Comparison of ENCODE assay signal across 39 cellular contexts in genomic region chr7:93957767-93958166, GRCh38. TPM values are rescaled to one million over a fixed set of nuclear protein-coding genes. Genes with fewer than 3 reads are reported as not detected.
A peak's percentile ranks its signal among the peaks of the same experiment; 100 is the strongest.
DNase-seq lines count a peak whose midpoint lies in the region; ATAC-seq, FAIRE-seq and TF ChIP-seq lines count a peak whose summit lies in the region.
"Had no signal": no experiment of that assay in that cellular context is flagged by ENCODE, and none has a peak within 500 bp of the region (broad histone marks: within the 10 kb centered on the region; RNA-seq: fewer than 3 reads in every experiment).

No MANE protein-coding gene starts in this region.

- SMC1A ChIA-PET in GM12878 (lab: Charles Lee; ENCODE audit: uncharacterized antibody, unreplicated experiment): interaction anchor here (0.9 kb wide), 1 partner anchor 15 kb away, joined by 3 read pairs; no protein-coding TSS in a partner anchor

- H3K4me3 ChIP-seq in GM12878 (no peak overlapping the region), esophagus muscularis mucosa (no peak overlapping the region)
- H3K4me3 ChIP-seq: gastroesophageal sphincter, HAP-1, Peyer's patch, prostate gland, right lobe of liver, tibial artery had no signal

- 0 out of 2 replicates have a peak overlapping the region, but pooled peaks have one; percentile 19 for H3K4me2 ChIP-seq in GM12878 (ENCODE audit: control insufficient read depth, insufficient read depth)

- H4K20me1 ChIP-seq in GM12878 (ENCODE audit: control insufficient read depth, insufficient read depth): no peaks in the 10 kb centered on the region

- POLR2A ChIA-PET in GM12878 (lab: Charles Lee): no interaction called here

- no peak for TF ChIP-seq EP300 in GM12878 (IDR thresholded peaks at IDR 0.05; ENCODE audit: borderline replicate concordance in 1 of 2, control insufficient read depth in 1 of 2, low read depth in 2 of 2, low read length in 2 of 2)
- no peak for TF ChIP-seq EP300 in esophagus muscularis mucosa (IDR thresholded peaks at IDR 0.05)

- no peak overlapping the region for H2AFZ ChIP-seq in GM12878 (ENCODE audit: control insufficient read depth, low read depth, low read length)

- CTCF ChIA-PET in GM12878 (lab: Yijun Ruan, JAX): interaction anchor here (0.7 to 1.4 kb wide), 2 partner anchors 8 to 130 kb away, joined by 3 read pairs; no protein-coding TSS in a partner anchor

- in situ Hi-C loops in GM12878 (cut with MboI): no loop called here

- no peak overlapping the region for H3K9ac ChIP-seq in GM12878 (ENCODE audit: control insufficient read depth, insufficient read depth, low read length)

- H3K4me3 Mint-ChIP-seq in activated T-cell treated with anti-CD3 and anti-CD28 coated beads, Interleukin-2, amount 50 U/mL, for 4 hours: no peak overlapping the region
- H3K4me3 Mint-ChIP-seq: activated CD8-positive, alpha-beta T cell treated with anti-CD3 and anti-CD28 coated beads for 36 hours; activated T-helper 17 cell treated with anti-CD3 and anti-CD28 coated beads, Interleukin-2, amount 50 U/mL, for 72 hours; brain; CD4-positive, alpha-beta memory T cell; naive thymus-derived CD8-positive, alpha-beta T cell had no signal

- no peaks in the 10 kb centered on the region for H3K4me1 Mint-ChIP-seq in activated T-cell treated with anti-CD3 and anti-CD28 coated beads, Interleukin-2, amount 50 U/mL, for 4 hours (ENCODE audit: low read depth)
- H3K4me1 Mint-ChIP-seq: activated T-helper 17 cell treated with anti-CD3 and anti-CD28 coated beads, Interleukin-2, amount 50 U/mL, for 72 hours; CD4-positive, alpha-beta memory T cell had no signal

- FAIRE-seq in GM12878 (lab: Jason Lieb, UNC) (no peak), GM12891 (lab: Jason Lieb, UNC) (no peak)
- FAIRE-seq: D721Med, GM18507, HepG2 had no signal

- intact Hi-C loops in GM12878 (cut with micrococcal nuclease; ENCODE audit: unreplicated experiment): no loop called here
- intact Hi-C loops in esophagus muscularis mucosa (cut with DNase I): no loop called here

- H3K27me3 ChIP-seq in GM12878 (replicated peaks in 1 of 2; ENCODE audit: control insufficient read depth in 2 of 2, insufficient read depth in 2 of 2, low read length in 1 of 2) (no peaks in the 10 kb centered on the region), esophagus muscularis mucosa (no peaks in the 10 kb centered on the region)
- H3K27me3 ChIP-seq: gastroesophageal sphincter, Peyer's patch, right lobe of liver, tibial artery had no signal

- ATAC-seq in GM18909 (IDR thresholded peaks at IDR 0.05; ENCODE audit: poor library complexity, unreplicated experiment) (peak; percentile 32), GM21576 (IDR thresholded peaks at IDR 0.05; ENCODE audit: unreplicated experiment) (peak; percentile 55), HG03025 (IDR thresholded peaks at IDR 0.05; ENCODE audit: low FRiP score, unreplicated experiment) (peak; percentile 85), GM12878 (peak; percentile 56)
- no peak for ATAC-seq in activated T-cell treated with anti-CD3 and anti-CD28 coated beads, Interleukin-2, amount 50 U/mL, for 4 hours
- ATAC-seq: activated CD8-positive, alpha-beta T cell treated with anti-CD3 and anti-CD28 coated beads for 36 hours; activated T-helper 17 cell treated with anti-CD3 and anti-CD28 coated beads, Interleukin-2, amount 50 U/mL, for 72 hours; gastroesophageal sphincter; HepG2; left cardiac atrium; naive thymus-derived CD8-positive, alpha-beta T cell; right lobe of liver had no signal

- TF ChIP-seq CTCF in GM12878 (IDR thresholded peaks at IDR 0.05 in 2 of 3, conservative IDR thresholded peaks at IDR 0.05 in 1 of 3; ENCODE audit: control insufficient read depth in 2 of 3, extremely low read depth in 1 of 3, insufficient read depth in 1 of 3, low read depth in 3 of 3, low read length in 3 of 3) (no peak), esophagus muscularis mucosa (IDR thresholded peaks at IDR 0.05) (no peak)

- H3K79me2 ChIP-seq in GM12878 (ENCODE audit: control insufficient read depth, insufficient read depth, low read length): no peaks in the 10 kb centered on the region

- 94% methylated on average over 1 of the region's 1 CpG for WGBS in GM12878 (ENCODE audit: insufficient coverage, insufficient replicate concordance, low lambda C conversion rate, missing lambda C conversion rate)
- 86% methylated on average over 1 of the region's 1 CpG for WGBS in esophagus muscularis mucosa

- RAD21 ChIA-PET in GM12878 (lab: Charles Lee; ENCODE audit: unreplicated experiment): no interaction called here

- H3K36me3 ChIP-seq in GM12878 (ENCODE audit: control insufficient read depth in 2 of 2, insufficient read depth in 2 of 2, low read length in 1 of 2) (no peaks in the 10 kb centered on the region), esophagus muscularis mucosa (no peaks in the 10 kb centered on the region)
- H3K36me3 ChIP-seq: gastroesophageal sphincter, HAP-1, Peyer's patch, prostate gland, right lobe of liver, tibial artery had no signal

- no peaks in the 10 kb centered on the region for H3K9me3 ChIP-seq in GM12878 (replicated peaks; ENCODE audit: control insufficient read depth, insufficient read depth, low read length)
- H3K9me3 ChIP-seq in esophagus muscularis mucosa: no peaks in the 10 kb centered on the region
- H3K9me3 ChIP-seq: gastroesophageal sphincter, HAP-1, Peyer's patch, prostate gland, right lobe of liver, tibial artery had no signal

- no peak for DNase-seq in GM12878 (ENCODE audit: low read depth, low spot score)
- no peak for DNase-seq in activated T-cell treated with anti-CD3 and anti-CD28 coated beads, Interleukin-2, amount 50 U/mL, for 4 hours
- DNase-seq in stimulated activated CD4-positive, alpha-beta T cell treated with anti-CD3 and anti-CD28 coated beads, Interleukin-15, amount 100 ng/mL, for 24 hours: no peak
- no peak for DNase-seq in esophagus muscularis mucosa (ENCODE audit: extremely low spot score)
- DNase-seq in GM12891 (ENCODE audit: insufficient read length, low spot score): no peak
- DNase-seq: activated CD8-positive, alpha-beta T cell treated with anti-CD3 and anti-CD28 coated beads for 36 hours; activated naive CD4-positive, alpha-beta T cell treated with anti-CD3 and anti-CD28 coated beads, Interleukin-2, amount 50 U/mL, for 16 hours; CD4-positive, alpha-beta memory T cell; cerebellar nuclear complex; hypothalamus; Karpas-422; left cardiac atrium; naive thymus-derived CD8-positive, alpha-beta T cell; NCI-H1417; NCI-H2029 treated with DMSO at 0.1 percent for 48 hours; NCI-H226; nucleus accumbens; Peyer's patch; right lobe of liver; SHP77 treated with DMSO at 0.1 percent for 48 hours; stimulated activated CD4-positive, alpha-beta T cell treated with anti-CD3 and anti-CD28 coated beads, Interleukin-4, amount 100 ng/mL, for 1 hour; SW 1271; tibial artery had no signal

- no peaks in the 10 kb centered on the region for H3K27me3 Mint-ChIP-seq in activated T-cell treated with anti-CD3 and anti-CD28 coated beads, Interleukin-2, amount 50 U/mL, for 4 hours (ENCODE audit: low read depth)
- H3K27me3 Mint-ChIP-seq: activated CD8-positive, alpha-beta T cell treated with anti-CD3 and anti-CD28 coated beads for 36 hours; activated T-helper 17 cell treated with anti-CD3 and anti-CD28 coated beads, Interleukin-2, amount 50 U/mL, for 72 hours; brain; naive thymus-derived CD8-positive, alpha-beta T cell had no signal

- no peak overlapping the region for H3K27ac ChIP-seq in GM12878 (ENCODE audit: control insufficient read depth, insufficient read depth)
- no peak overlapping the region for H3K27ac ChIP-seq in esophagus muscularis mucosa (replicated peaks in 1 of 4)
- H3K27ac ChIP-seq: gastroesophageal sphincter, Peyer's patch, prostate gland, right lobe of liver, tibial artery had no signal

- no peaks in the 10 kb centered on the region for H3K36me3 Mint-ChIP-seq in activated T-cell treated with anti-CD3 and anti-CD28 coated beads, Interleukin-2, amount 50 U/mL, for 4 hours (ENCODE audit: insufficient read depth)
- H3K36me3 Mint-ChIP-seq: brain; CD4-positive, alpha-beta memory T cell; naive thymus-derived CD8-positive, alpha-beta T cell had no signal

- H3K4me1 ChIP-seq in GM12878 (ENCODE audit: control insufficient read depth, insufficient read depth, low read length): no peaks in the 10 kb centered on the region
- no peaks in the 10 kb centered on the region for H3K4me1 ChIP-seq in esophagus muscularis mucosa
- H3K4me1 ChIP-seq: gastroesophageal sphincter, HAP-1, Peyer's patch, prostate gland, right lobe of liver, tibial artery had no signal

- TF ChIP-seq POLR2A in GM12878 (IDR thresholded peaks at IDR 0.05; ENCODE audit: low read depth, low read length) (no peak), esophagus muscularis mucosa (IDR thresholded peaks at IDR 0.05; ENCODE audit: low read depth) (no peak), GM12891 (IDR thresholded peaks at IDR 0.05; ENCODE audit: low read depth, low read length) (no peak)

- no peak for TF ChIP-seq RAD21 in GM12878 (IDR thresholded peaks at IDR 0.05; ENCODE audit: insufficient read depth, low read depth, low read length)

- no TSS peak for BruUV-seq in GM12878 (replicated peaks; lab: Mats Ljungman, UMichigan)

- no peaks in the 10 kb centered on the region for H3K9me3 Mint-ChIP-seq in activated T-cell treated with anti-CD3 and anti-CD28 coated beads, Interleukin-2, amount 50 U/mL, for 4 hours
- H3K9me3 Mint-ChIP-seq: activated CD8-positive, alpha-beta T cell treated with anti-CD3 and anti-CD28 coated beads for 36 hours; activated T-helper 17 cell treated with anti-CD3 and anti-CD28 coated beads, Interleukin-2, amount 50 U/mL, for 72 hours; brain; CD4-positive, alpha-beta memory T cell; naive thymus-derived CD8-positive, alpha-beta T cell had no signal

RNA-seq across cellular contexts. Expression of gene GNG11, which starts 36.2 kb away (rescaled TPM):
- 0.23 and 0.24 TPM in 2 replicates for total RNA-seq in GM12878 (2013; cell fraction: nucleolus; rRNA removed)
- total RNA-seq in GM12878 (2014; rRNA removed) (0.62 and 1.0 TPM in 2 replicates), GM12878 (2014; rRNA removed; fragmentation: Illumina TruSeq; extraction: Trizol) (0.85 and 0.92 TPM in 2 replicates), GM12878 (2021) (0.74 and 0.85 TPM in 2 replicates), esophagus muscularis mucosa (10 to 100 TPM; 19.9 to 26.0 (median 22.3) TPM)
- polyA plus RNA-seq in GM12878 (2011; ENCODE audit: low read depth): 0.20 TPM
- polyA plus RNA-seq in GM12878 (2011; rRNA removed) (0.15 and 0.23 TPM in 2 replicates), GM12878 (2014; fragmentation: Illumina TruSeq; extraction: Trizol) (0.71 and 0.78 TPM in 2 replicates), GM12878 (2014; fragmentation: Nextera tagmentation; extraction: Ambion mirVana) (1 to 10 TPM; 2.0 to 2.3 TPM), GM12878 (2014; rRNA removed) (0.83 and 0.89 TPM in 2 replicates), GM12878 (2016; fragmentation: Nextera tagmentation; extraction: Ambion mirVana) (1 to 10 TPM; 2.2 to 2.4 TPM)
- polyA plus RNA-seq in GM12878 (2011; cell fraction: cytosol; rRNA removed): 0.02 and 0.03 TPM in 2 replicates
- polyA plus RNA-seq in GM12878 (2011; cell fraction: nucleus; rRNA removed): 0.03 TPM in 1 of 2 replicates, not detected in the other
- polyA plus RNA-seq in GM12878 (2012): 0.58 and 0.65 TPM in 2 replicates
- not detected in 2 replicates for polyA minus RNA-seq in GM12878 (2011; rRNA and poly(A)+ RNA removed)
- not detected in 2 replicates for polyA minus RNA-seq in GM12878 (2011; cell fraction: cytosol; rRNA and poly(A)+ RNA removed)
- not detected in 2 replicates for polyA minus RNA-seq in GM12878 (2011; cell fraction: nucleus; rRNA and poly(A)+ RNA removed)
- total RNA-seq in activated T-cell treated with anti-CD3 and anti-CD28 coated beads, Interleukin-2, amount 50 U/mL, for 4 hours: under 1 TPM in 2 of 3 donors, not detected in 1; 0.05 TPM
- polyA plus RNA-seq in GM12891 (2012; ENCODE audit: low read depth, missing spikeins): 1.3 TPM
- total RNA-seq: activated CD8-positive, alpha-beta T cell treated with anti-CD3 and anti-CD28 coated beads for 36 hours; activated T-helper 17 cell treated with anti-CD3 and anti-CD28 coated beads, Interleukin-2, amount 50 U/mL, for 72 hours; CD4-positive, alpha-beta memory T cell; HepG2 had no signal
- polyA plus RNA-seq: CD4-positive, alpha-beta memory T cell; HepG2; naive thymus-derived CD8-positive, alpha-beta T cell had no signal

RNA-seq across cellular contexts. Expression of gene BET1, which starts 46.4 kb away (rescaled TPM):
- 59.6 and 68.0 TPM in 2 replicates for total RNA-seq in GM12878 (2013; cell fraction: nucleolus; rRNA removed)
- total RNA-seq in GM12878 (2014; rRNA removed) (16.2 and 18.1 TPM in 2 replicates), GM12878 (2014; rRNA removed; fragmentation: Illumina TruSeq; extraction: Trizol) (18.9 and 20.5 TPM in 2 replicates), GM12878 (2021) (12.5 and 15.6 TPM in 2 replicates), esophagus muscularis mucosa (10 to 100 TPM; 10.5 to 15.8 (median 12.6) TPM)
- 11.0 TPM for polyA plus RNA-seq in GM12878 (2011; ENCODE audit: low read depth)
- polyA plus RNA-seq in GM12878 (2011; rRNA removed) (35.5 and 63.4 TPM in 2 replicates), GM12878 (2014; fragmentation: Illumina TruSeq; extraction: Trizol) (23.6 and 29.1 TPM in 2 replicates), GM12878 (2014; fragmentation: Nextera tagmentation; extraction: Ambion mirVana) (10 to 100 TPM; 80.2 to 99.5 TPM), GM12878 (2014; rRNA removed) (17.4 and 18.1 TPM in 2 replicates), GM12878 (2016; fragmentation: Nextera tagmentation; extraction: Ambion mirVana) (10 to 100 TPM; 33.2 to 42.0 TPM)
- 9.9 and 13.5 TPM in 2 replicates for polyA plus RNA-seq in GM12878 (2011; cell fraction: cytosol; rRNA removed)
- 18.2 and 23.2 TPM in 2 replicates for polyA plus RNA-seq in GM12878 (2011; cell fraction: nucleus; rRNA removed)
- 15.9 and 22.8 TPM in 2 replicates for polyA plus RNA-seq in GM12878 (2012)
- 9.1 and 11.0 TPM in 2 replicates for polyA minus RNA-seq in GM12878 (2011; rRNA and poly(A)+ RNA removed)
- polyA minus RNA-seq in GM12878 (2011; cell fraction: cytosol; rRNA and poly(A)+ RNA removed): 3.1 and 6.7 TPM in 2 replicates
- 21.5 and 27.6 TPM in 2 replicates for polyA minus RNA-seq in GM12878 (2011; cell fraction: nucleus; rRNA and poly(A)+ RNA removed)
- 10 to 100 TPM; 18.0 to 19.9 (median 18.5) TPM for total RNA-seq in activated T-cell treated with anti-CD3 and anti-CD28 coated beads, Interleukin-2, amount 50 U/mL, for 4 hours
- polyA plus RNA-seq in GM12891 (2012; ENCODE audit: low read depth, missing spikeins): 9.7 TPM

RNA-seq across cellular contexts. Expression of gene GNGT1, which starts 51.4 kb away (rescaled TPM):
- total RNA-seq in GM12878 (2013; cell fraction: nucleolus; rRNA removed): not detected in 2 replicates
- total RNA-seq in GM12878 (2014; rRNA removed) (not detected in 2 replicates), GM12878 (2014; rRNA removed; fragmentation: Illumina TruSeq; extraction: Trizol) (not detected in 2 replicates), GM12878 (2021) (not detected in 2 replicates), esophagus muscularis mucosa (not detected)
- polyA plus RNA-seq in GM12878 (2011; ENCODE audit: low read depth): not detected
- polyA plus RNA-seq in GM12878 (2011; rRNA removed) (not detected in 2 replicates), GM12878 (2014; fragmentation: Illumina TruSeq; extraction: Trizol) (not detected in 2 replicates), GM12878 (2014; fragmentation: Nextera tagmentation; extraction: Ambion mirVana) (not detected), GM12878 (2014; rRNA removed) (not detected in 2 replicates), GM12878 (2016; fragmentation: Nextera tagmentation; extraction: Ambion mirVana) (not detected)
- not detected in 2 replicates for polyA plus RNA-seq in GM12878 (2011; cell fraction: cytosol; rRNA removed)
- not detected in 2 replicates for polyA plus RNA-seq in GM12878 (2011; cell fraction: nucleus; rRNA removed)
- polyA plus RNA-seq in GM12878 (2012): not detected in 2 replicates
- polyA minus RNA-seq in GM12878 (2011; rRNA and poly(A)+ RNA removed): not detected in 2 replicates
- polyA minus RNA-seq in GM12878 (2011; cell fraction: cytosol; rRNA and poly(A)+ RNA removed): not detected in 2 replicates
- polyA minus RNA-seq in GM12878 (2011; cell fraction: nucleus; rRNA and poly(A)+ RNA removed): not detected in 2 replicates
- not detected for total RNA-seq in activated T-cell treated with anti-CD3 and anti-CD28 coated beads, Interleukin-2, amount 50 U/mL, for 4 hours
- polyA plus RNA-seq in GM12891 (2012; ENCODE audit: low read depth, missing spikeins): not detected
- total RNA-seq: A673; activated CD8-positive, alpha-beta T cell treated with anti-CD3 and anti-CD28 coated beads for 36 hours; activated T-helper 17 cell treated with anti-CD3 and anti-CD28 coated beads, Interleukin-2, amount 50 U/mL, for 72 hours; CD4-positive, alpha-beta memory T cell; dermis microvascular lymphatic vessel endothelial cell; fibroblast of lung; gastroesophageal sphincter; HepG2; left cardiac atrium; lung microvascular endothelial cell; mononuclear cell; naive thymus-derived CD8-positive, alpha-beta T cell; Peyer's patch; prostate gland; right lobe of liver had no signal
- polyA plus RNA-seq: CD4-positive, alpha-beta memory T cell; fibroblast of lung; HepG2; naive thymus-derived CD8-positive, alpha-beta T cell had no signal

Comparison
In these comparisons a context has a peak if more than half of its experiments do, and no peak if none do; other contexts are left out.
1. ATAC-seq: peak in GM18909 (single experiment), GM21576 (single experiment), HG03025 (single experiment) and GM12878 (single experiment); none in activated T-cell treated with anti-CD3 and anti-CD28 coated beads, Interleukin-2, amount 50 U/mL, for 4 hours (0 of 2).
2. RNA of gene GNG11, which starts 36.2 kb away (total RNA-seq): 19.9 to 26.0 TPM in esophagus muscularis mucosa; 0.23 to 1.0 TPM in GM12878 and 0.05 TPM in activated T-cell treated with anti-CD3 and anti-CD28 coated beads, Interleukin-2, amount 50 U/mL, for 4 hours; every median in the first group is over 10 times any median in the second.